Comparison of ENCODE assay signal across 19 cellular contexts in genomic region chr6:149443411-149444181, GRCh38. TPM values are rescaled to one million over a fixed set of nuclear protein-coding genes. Genes with fewer than 3 reads are reported as not detected.
A peak's percentile ranks its signal among the peaks of the same experiment; 100 is the strongest.
DNase-seq lines count a peak whose midpoint lies in the region; ATAC-seq, FAIRE-seq and TF ChIP-seq lines count a peak whose summit lies in the region.
"Had no signal": no experiment of that assay in that cellular context is flagged by ENCODE, and none has a peak within 500 bp of the region (broad histone marks: within the 10 kb centered on the region; RNA-seq: fewer than 3 reads in every experiment).

No MANE protein-coding gene starts in this region.

- peak overlapping the region; percentile 69 for H3K27ac Mint-ChIP-seq in HFFc6
- H3K27ac Mint-ChIP-seq in dendritic cell treated with granulocyte-macrophage colony-stimulating factor and Interleukin-4, amounts not matched to agents 40 ng/mL and 50 ng/mL, for 4 days = peak overlapping the region; percentile 21

- H3K4me1 ChIP-seq in mesodermal cell (ENCODE audit: control insufficient read depth, insufficient read depth, low read length, poor library complexity, severe bottlenecking) (peaks cover 14% of the 10 kb centered on the region), kidney (ENCODE audit: control insufficient read depth in 1 of 2, insufficient read depth in 1 of 2, low read depth in 1 of 2, low read length in 2 of 2) (peaks cover 12 to 25% of the 10 kb centered on the region in 2 donors)
- H3K4me1 ChIP-seq: heart left ventricle, prostate gland had no signal

- no peaks in the 10 kb centered on the region for H3K36me3 Mint-ChIP-seq in HFFc6 (ENCODE audit: low read depth)
- H3K36me3 Mint-ChIP-seq in dendritic cell treated with granulocyte-macrophage colony-stimulating factor and Interleukin-4, amounts not matched to agents 40 ng/mL and 50 ng/mL, for 4 days (ENCODE audit: low read depth) = peaks cover 13% of the 10 kb centered on the region

- DNase-seq in AG10803 (ENCODE audit: low read depth) = peak; percentile 49
- DNase-seq in HFFc6 = peak; percentile 55
- no peak for DNase-seq in kidney
- no peak for DNase-seq in NCI-H446 (lab: John Stamatoyannopoulos, UW)
- DNase-seq in activated naive CD4-positive, alpha-beta T cell treated with anti-CD3 and anti-CD28 coated beads, Interleukin-2, amount 50 U/mL, for 16 hours = no peak
- DNase-seq: CD4-positive, alpha-beta memory T cell; heart left ventricle; Kasumi-1; kidney glomerular epithelial cell; NCI-H187 treated with DMSO at 0.1 percent for 48 hours; NCI-H524 treated with DMSO at 0.1 percent for 48 hours; PC-9 had no signal

- H3K9me3 ChIP-seq in mesodermal cell (ENCODE audit: control insufficient read depth, low read length) = no peaks in the 10 kb centered on the region
- no peaks in the 10 kb centered on the region for H3K9me3 ChIP-seq in kidney (ENCODE audit: control insufficient read depth in 1 of 2, low read length in 2 of 2)
- H3K9me3 ChIP-seq: heart left ventricle, prostate gland, tibial artery had no signal

- H3K27me3 Mint-ChIP-seq in HFFc6 (ENCODE audit: insufficient read depth) = peaks cover 15% of the 10 kb centered on the region
- peaks cover 2% of the 10 kb centered on the region for H3K27me3 Mint-ChIP-seq in dendritic cell treated with granulocyte-macrophage colony-stimulating factor and Interleukin-4, amounts not matched to agents 40 ng/mL and 50 ng/mL, for 4 days
- H3K27me3 Mint-ChIP-seq: CD4-positive, alpha-beta memory T cell had no signal

- no peak overlapping the region for H3K9ac ChIP-seq in kidney (ENCODE audit: low read length in 2 of 2)

- no peaks in the 10 kb centered on the region for H3K36me3 ChIP-seq in mesodermal cell (ENCODE audit: control insufficient read depth, insufficient read depth, low read length)
- no peaks in the 10 kb centered on the region for H3K36me3 ChIP-seq in kidney (ENCODE audit: control insufficient read depth in 1 of 2, insufficient read depth in 2 of 2, low read length in 2 of 2)
- H3K36me3 ChIP-seq: heart left ventricle, prostate gland, tibial artery had no signal

- H3K4me3 Mint-ChIP-seq in HFFc6 = peak overlapping the region; percentile 25; the same call in 1 of the 2 replicates
- H3K4me3 Mint-ChIP-seq in dendritic cell treated with granulocyte-macrophage colony-stimulating factor and Interleukin-4, amounts not matched to agents 40 ng/mL and 50 ng/mL, for 4 days = no peak overlapping the region
- H3K4me3 Mint-ChIP-seq: CD4-positive, alpha-beta memory T cell had no signal

- H3K9me3 Mint-ChIP-seq in HFFc6 = no peaks in the 10 kb centered on the region
- H3K9me3 Mint-ChIP-seq in dendritic cell treated with granulocyte-macrophage colony-stimulating factor and Interleukin-4, amounts not matched to agents 40 ng/mL and 50 ng/mL, for 4 days = no peaks in the 10 kb centered on the region
- H3K9me3 Mint-ChIP-seq: CD4-positive, alpha-beta memory T cell had no signal

- H3K4me1 Mint-ChIP-seq in HFFc6 (ENCODE audit: low read depth) = peaks cover 35% of the 10 kb centered on the region
- H3K4me1 Mint-ChIP-seq in dendritic cell treated with granulocyte-macrophage colony-stimulating factor and Interleukin-4, amounts not matched to agents 40 ng/mL and 50 ng/mL, for 4 days (ENCODE audit: low read depth) = peaks cover 21% of the 10 kb centered on the region

- peak overlapping the region; percentile 16 for H3K27ac ChIP-seq in mesodermal cell (ENCODE audit: low read depth, low read length, severe bottlenecking)
- H3K27ac ChIP-seq in kidney (ENCODE audit: low read depth in 2 of 2, low read length in 2 of 2) = peak overlapping the region in 1 of 2 donors; percentile 21
- H3K27ac ChIP-seq: heart left ventricle, HL-60, PC-9, prostate gland, tibial artery had no signal

- FAIRE-seq in kidney (lab: Jason Lieb, UNC) = no peak
- FAIRE-seq: endometrium had no signal

- intact Hi-C loops in dendritic cell treated with granulocyte-macrophage colony-stimulating factor and Interleukin-4, amounts not matched to agents 40 ng/mL and 50 ng/mL, for 4 days (cut with micrococcal nuclease) = no loop called here
- intact Hi-C loops in kidney (cut with DNase I) = no loop called here

- TF ChIP-seq CTCF in AG10803 (conservative IDR thresholded peaks at IDR 0.05; ENCODE audit: low read length) (no peak), HFFc6 (IDR thresholded peaks at IDR 0.05) (no peak), kidney (IDR thresholded peaks at IDR 0.05; ENCODE audit: borderline replicate concordance, extremely low read depth, insufficient read depth) (no peak)

- no peak for ATAC-seq in GM21723 (IDR thresholded peaks at IDR 0.05; ENCODE audit: unreplicated experiment)
- ATAC-seq: heart left ventricle had no signal

- H3K4me3 ChIP-seq in AG10803 (ENCODE audit: low read length) (no peak overlapping the region), mesodermal cell (ENCODE audit: extremely low read depth, insufficient read depth, low read length, poor library complexity, severe bottlenecking) (no peak overlapping the region), kidney (ENCODE audit: low read length in 2 of 2) (no peak overlapping the region)
- H3K4me3 ChIP-seq: heart left ventricle, PC-9, prostate gland, tibial artery had no signal

- WGBS in mesodermal cell (ENCODE audit: insufficient coverage in 2 of 2), 2 experiments = 84 to 92% methylated on average over 6 to 7 of the region's 8 CpGs

RNA-seq across cellular contexts. Expression of gene ZC3H12D, which starts 41.2 kb away (rescaled TPM):
- under 1 TPM in 4 of 6 experiments, not detected in 2; 0.05 to 0.16 (median 0.10) TPM for total RNA-seq in HFFc6 (2021; fragmentation: NEBNext Ultra II Directional; extraction: Animal tissue kit (Norgen Biotek cat#: 25700))
- 0.29 TPM for polyA plus RNA-seq in mesodermal cell (2013, experiment 1 of 2)
- 0.10 TPM for polyA plus RNA-seq in mesodermal cell (2013, experiment 2 of 2)
- 3.7 TPM for total RNA-seq in kidney
- 0.82 TPM for polyA plus RNA-seq in kidney (ENCODE audit: insufficient read depth, low read depth, low replicate concordance)
- total RNA-seq: PC-9 had no signal

RNA-seq across cellular contexts. Expression of gene SUMO4, which starts 43.5 kb away (rescaled TPM):
- under 1 TPM; 0.28 to 0.63 (median 0.32) TPM for total RNA-seq in HFFc6 (2021; fragmentation: NEBNext Ultra II Directional; extraction: Animal tissue kit (Norgen Biotek cat#: 25700))
- polyA plus RNA-seq in mesodermal cell (2013, experiment 1 of 2) = not detected
- 0.40 TPM for polyA plus RNA-seq in mesodermal cell (2013, experiment 2 of 2)
- total RNA-seq in kidney = 1.9 TPM
- not detected for polyA plus RNA-seq in kidney (ENCODE audit: insufficient read depth, low read depth, low replicate concordance)

Comparison
In these comparisons a context has a peak if more than half of its experiments do, and no peak if none do; other contexts are left out.
1. DNase-seq: peak in AG10803 (single experiment) and HFFc6 (single experiment); none in kidney (single experiment), NCI-H446 (0 of 2) and activated naive CD4-positive, alpha-beta T cell treated with anti-CD3 and anti-CD28 coated beads, Interleukin-2, amount 50 U/mL, for 16 hours (single experiment).